Comparison of ENCODE assay signal across 13 cellular contexts in genomic region chr12:114168061-114168460, GRCh38.
"Had no signal": no experiment of that assay in that cellular context is flagged by ENCODE, and none has a peak within 500 bp of the region (broad histone marks: within the 10 kb centered on the region; RNA-seq: fewer than 3 reads in every experiment).

No MANE protein-coding gene starts in this region.

- H3K27ac Mint-ChIP-seq: activated naive CD8-positive, alpha-beta T cell treated with anti-CD3 and anti-CD28 coated beads for 36 hours had no signal

- H3K4me1 Mint-ChIP-seq: activated naive CD8-positive, alpha-beta T cell treated with anti-CD3 and anti-CD28 coated beads for 36 hours; neural crest cell had no signal

- H3K9me3 Mint-ChIP-seq: activated naive CD8-positive, alpha-beta T cell treated with anti-CD3 and anti-CD28 coated beads for 36 hours; activated T-cell treated with anti-CD3 and anti-CD28 coated beads, Interleukin-2, amount 50 U/mL, for 4 hours; mesothelial cell of epicardium; neural crest cell had no signal

- ATAC-seq: activated CD4-positive, CD25-positive, alpha-beta regulatory T cell treated with anti-CD3 and anti-CD28 coated beads, Interleukin-2, amount 50 U/mL, for 24 hours; activated T-cell treated with anti-CD3 and anti-CD28 coated beads, Interleukin-2, amount 50 U/mL, for 4 hours; stimulated activated naive CD8-positive, alpha-beta T cell treated with anti-CD3 and anti-CD28 coated beads, Interleukin-15, Interleukin-2, amounts not matched to agents 100 U/mL and 50 U/mL, for 24 hours had no signal

- H3K4me3 ChIP-seq: esophagus squamous epithelium, ovary, thoracic aorta had no signal

- DNase-seq: activated gamma-delta T cell treated with Interleukin-2 at 50 U/mL for 16 hours; activated naive CD8-positive, alpha-beta T cell treated with anti-CD3 and anti-CD28 coated beads for 36 hours; activated T-cell treated with anti-CD3 and anti-CD28 coated beads, Interleukin-2, amount 50 U/mL, for 4 hours; esophagus squamous epithelium; kidney glomerular epithelial cell; ovary; stimulated activated CD4-positive, alpha-beta T cell treated with anti-CD3 and anti-CD28 coated beads, Interleukin-4, amount 100 ng/mL, for 1 hour; stimulated activated CD8-positive, alpha-beta memory T cell treated with anti-CD3 and anti-CD28 coated beads, Interleukin-4, amount 100 ng/mL, for 48 hours; stimulated activated naive CD8-positive, alpha-beta T cell treated with anti-CD3 and anti-CD28 coated beads, Interleukin-15, Interleukin-2, amounts not matched to agents 100 U/mL and 50 U/mL, for 24 hours had no signal

- H3K4me3 Mint-ChIP-seq: activated naive CD8-positive, alpha-beta T cell treated with anti-CD3 and anti-CD28 coated beads for 36 hours; activated T-cell treated with anti-CD3 and anti-CD28 coated beads, Interleukin-2, amount 50 U/mL, for 4 hours; mesothelial cell of epicardium; neural crest cell had no signal

- H3K36me3 Mint-ChIP-seq: activated naive CD8-positive, alpha-beta T cell treated with anti-CD3 and anti-CD28 coated beads for 36 hours; mesothelial cell of epicardium had no signal
